1 cellular context compared by ENCODE assay signal in genomic region chr9:133539434-133539833, GRCh38.
TF ChIP-seq lines count a peak whose summit lies in the region.

No MANE protein-coding gene starts in this region.

TF ChIP-seq in GM23338, 12 proteins besides CTCF, POLR2A, EP300 and RAD21 (continued from another document):
- TF ChIP-seq ZNF462 (CRISPR knock-in tag; IDR thresholded peaks at IDR 0.05) (no peak), POLR2AphosphoS5 (IDR thresholded peaks at IDR 0.05; ENCODE audit: low read depth) (no peak), EZH2 (IDR thresholded peaks at IDR 0.05; ENCODE audit: low read depth, unreplicated experiment) (no peak), ETS1 (IDR thresholded peaks at IDR 0.05) (no peak), ZNF114 (CRISPR knock-in tag; IDR thresholded peaks at IDR 0.05) (no peak), CREB1 (CRISPR knock-in tag; IDR thresholded peaks at IDR 0.05; ENCODE audit: low read depth) (no peak)
